Comparison of ENCODE assay signal across 1 cellular context in genomic region chr17:5759501-5759925, GRCh38.
TF ChIP-seq lines count a peak whose summit lies in the region.

No MANE protein-coding gene starts in this region.

TF ChIP-seq in HepG2, 621 proteins besides CTCF, POLR2A, EP300 and RAD21 (continued from another document):
- TF ChIP-seq GPBP1L1 (CRISPR knock-in tag; IDR thresholded peaks at IDR 0.05), result no peak
- no peak for TF ChIP-seq EED (CRISPR knock-in tag; IDR thresholded peaks at IDR 0.05)
- no peak for TF ChIP-seq ZMYM4 (CRISPR knock-in tag; IDR thresholded peaks at IDR 0.05)
- no peak for TF ChIP-seq CERS6 (CRISPR knock-in tag; IDR thresholded peaks at IDR 0.05)
- no peak for TF ChIP-seq ZNF343 (CRISPR knock-in tag; IDR thresholded peaks at IDR 0.05)
- no peak for TF ChIP-seq ZNF768 (CRISPR knock-in tag; IDR thresholded peaks at IDR 0.05)
- TF ChIP-seq FOXO4 (CRISPR knock-in tag; conservative IDR thresholded peaks at IDR 0.05), result no peak
- TF ChIP-seq ZGPAT (CRISPR knock-in tag; IDR thresholded peaks at IDR 0.05), result no peak
- no peak for TF ChIP-seq PREB (CRISPR knock-in tag; IDR thresholded peaks at IDR 0.05)
- no peak for TF ChIP-seq ZNF605 (CRISPR knock-in tag; IDR thresholded peaks at IDR 0.05)
- TF ChIP-seq JUND (CRISPR knock-in tag; IDR thresholded peaks at IDR 0.05), result no peak
- TF ChIP-seq MTERF4 (CRISPR knock-in tag; IDR thresholded peaks at IDR 0.05), result no peak
- TF ChIP-seq POLR2AphosphoS2 (IDR thresholded peaks at IDR 0.05; ENCODE audit: low read depth, low read length), result no peak
- no peak for TF ChIP-seq ZNF530 (CRISPR knock-in tag; IDR thresholded peaks at IDR 0.05; ENCODE audit: low read depth)
- TF ChIP-seq GTF2F1 (IDR thresholded peaks at IDR 0.05; ENCODE audit: low read length), result no peak
- TF ChIP-seq ZFP91 (CRISPR knock-in tag; IDR thresholded peaks at IDR 0.05; ENCODE audit: borderline replicate concordance), result no peak
- no peak for TF ChIP-seq ZNF7 (CRISPR knock-in tag; IDR thresholded peaks at IDR 0.05)
- no peak for TF ChIP-seq AFF4 (CRISPR knock-in tag; IDR thresholded peaks at IDR 0.05)
